ENCODE assay signal across 8 cellular contexts in the genomic region with DNA sequence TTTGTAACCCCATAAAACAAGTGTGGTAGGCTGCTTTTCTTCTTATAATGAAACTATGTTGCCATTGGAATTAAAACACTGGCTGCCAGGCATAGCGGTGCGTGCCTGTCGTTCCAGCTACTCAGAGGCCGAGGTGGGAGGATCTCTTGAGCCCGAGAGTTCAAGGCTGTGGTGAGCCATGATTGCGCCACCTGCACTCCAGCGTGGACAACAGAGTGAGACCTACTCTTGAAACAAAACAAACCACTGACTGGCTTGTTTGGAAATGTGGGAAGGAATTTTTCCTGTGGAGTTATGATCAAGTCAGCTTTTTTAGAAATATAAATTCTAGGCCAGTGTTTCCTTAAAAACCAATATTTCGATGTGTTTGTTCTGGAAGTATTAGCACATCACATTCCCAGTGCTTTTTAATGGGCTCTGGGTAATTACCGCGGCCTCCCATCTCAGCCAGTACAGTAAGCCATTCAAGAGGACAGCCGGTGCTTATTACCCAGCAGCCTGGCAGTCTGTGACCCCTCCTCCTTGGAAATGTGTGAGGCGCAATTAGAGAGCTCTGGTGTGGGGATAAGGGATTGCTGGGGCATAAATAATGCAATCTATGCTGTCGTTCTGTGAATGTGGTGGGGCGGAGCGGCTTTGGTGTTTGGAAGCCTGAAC. TPM values are rescaled to one million over a fixed set of nuclear protein-coding genes. Genes with fewer than 3 reads are reported as not detected.
DNase-seq lines count a peak whose midpoint lies in the region; ATAC-seq, FAIRE-seq and TF ChIP-seq lines count a peak whose summit lies in the region.

No MANE protein-coding gene starts in this region.

- no peak for ATAC-seq in GM18858 (IDR thresholded peaks at IDR 0.05; ENCODE audit: unreplicated experiment)
- ATAC-seq in GM21526 (IDR thresholded peaks at IDR 0.05; ENCODE audit: low FRiP score, unreplicated experiment), result no peak

- no peak overlapping the region for H3K4ac ChIP-seq in H1 (replicated peaks; ENCODE audit: insufficient read length, low read depth, low read length)

- no peak overlapping the region; the same call in 1 of the 2 replicates for H3K27ac ChIP-seq in H1 (ENCODE audit: low read depth, low read length)

- no peak overlapping the region for H3K18ac ChIP-seq in H1 (ENCODE audit: extremely low read depth, low read length)

- no peak overlapping the region for H4K5ac ChIP-seq in H1 (ENCODE audit: insufficient read length, low read depth, low read length)

- peak overlapping the region; percentile 44; the same call in 1 of the 2 replicates for H2BK5ac ChIP-seq in H1 (ENCODE audit: low read depth, low read length)

- no peak for TF ChIP-seq RAD21 in H1 (IDR thresholded peaks at IDR 0.05 in 1 of 2, conservative IDR thresholded peaks at IDR 0.05 in 1 of 2; ENCODE audit: low read depth in 2 of 2, low read length in 2 of 2)

- H3K9ac ChIP-seq in H1 (replicated peaks in 1 of 4; ENCODE audit: extremely low read depth in 1 of 4, low read depth in 3 of 4, low read length in 3 of 4), result no peak overlapping the region

- 89% methylated on average over 15 of the region's 15 CpGs; no CpG with 5 or more reads in 1 of the 2 experiments for WGBS in H1 (ENCODE audit: extremely low coverage in 1 of 2, insufficient coverage in 1 of 2, insufficient read length in 1 of 2, insufficient replicate concordance in 2 of 2, low coverage in 1 of 2, low lambda C conversion rate in 2 of 2, missing lambda C conversion rate in 1 of 2), 2 experiments

- FAIRE-seq in H1 (lab: Jason Lieb, UNC), result no peak

- TF ChIP-seq EP300 in H1 (IDR thresholded peaks at IDR 0.05; ENCODE audit: borderline replicate concordance in 1 of 2, low read depth in 2 of 2, low read length in 2 of 2), result no peak

- no peak overlapping the region for H2AFZ ChIP-seq in H1 (ENCODE audit: low read length)

- H3K27me3 ChIP-seq in H1 (replicated peaks in 1 of 4; ENCODE audit: control insufficient read depth in 3 of 4, extremely low read depth in 1 of 4, insufficient read depth in 3 of 4, low read length in 3 of 4), result no peaks in the 10 kb centered on the region

- H2BK120ac ChIP-seq in H1 (replicated peaks; ENCODE audit: low read depth, low read length), result no peak overlapping the region

- CTCF ChIA-PET in H1 (lab: Charles Lee; ENCODE audit: partially characterized antibody), result interaction anchor here (0.6 to 2.4 kb wide), 3 partner anchors 12 to 66 kb away, joined by 4 to 5 read pairs (median 4); no protein-coding TSS in a partner anchor

- H3K23me2 ChIP-seq in H1 (ENCODE audit: low read depth, low read length), result no peaks in the 10 kb centered on the region

- POLR2A ChIA-PET in H1 (lab: Charles Lee; ENCODE audit: partially characterized antibody), result interaction anchor here (0.9 to 1.0 kb wide), 2 partner anchors 10 to 17 kb away, joined by 3 to 4 read pairs; no protein-coding TSS in a partner anchor

- H4K20me1 ChIP-seq in H1 (replicated peaks in 1 of 2; ENCODE audit: control insufficient read depth in 1 of 2, insufficient read depth in 2 of 2, low read length in 2 of 2), result peaks cover 0 to 2% of the 10 kb centered on the region in 2 experiments

- no peak overlapping the region for H4K91ac ChIP-seq in H1 (replicated peaks; ENCODE audit: insufficient read length, low read length)

- H3K79me1 ChIP-seq in H1 (ENCODE audit: low read depth, low read length), result peaks cover 17% of the 10 kb centered on the region

- H2BK20ac ChIP-seq in H1 (ENCODE audit: low read length), result no peak overlapping the region

- peak overlapping the region in 1 of 2 experiments; percentile 24; a peak in 1 of 4 replicates for H3K4me2 ChIP-seq in H1 (ENCODE audit: insufficient read depth in 1 of 2, low read depth in 2 of 2, low read length in 2 of 2)

- H2BK15ac ChIP-seq in H1 (ENCODE audit: low read length), result no peak overlapping the region

- H3K23ac ChIP-seq in H1 (ENCODE audit: insufficient read length), result no peak overlapping the region

- peak; percentile 96 for DNase-seq in GM04504 (ENCODE audit: low read depth)
- DNase-seq in NCI-H774 (lab: John Stamatoyannopoulos, UW), result peak; percentile 3
- no peak for DNase-seq in H1 (ENCODE audit: low read depth in 1 of 2, low spot score in 2 of 2)
- DNase-seq in myocyte (ENCODE audit: low read depth), result peak; percentile 89
- DNase-seq in cortex of kidney (lab: John Stamatoyannopoulos, UW), result no peak
- DNase-seq in SIG-M5 treated with dmso at 0.1 percent for 504 hours (lab: John Stamatoyannopoulos, UW; ENCODE audit: unreplicated experiment), result no peak

- H3K56ac ChIP-seq in H1 (replicated peaks; ENCODE audit: insufficient read length, low read depth, low read length), result no peak overlapping the region

- H3K9me3 ChIP-seq in H1 (ENCODE audit: insufficient read depth in 2 of 2, low read depth in 1 of 2, low read length in 1 of 2), result no peaks in the 10 kb centered on the region

- no peak for TF ChIP-seq CTCF in H1 (IDR thresholded peaks at IDR 0.05; ENCODE audit: control extremely low read depth in 1 of 3, insufficient read depth in 1 of 3, low read depth in 1 of 3, low read length in 3 of 3)

- TF ChIP-seq POLR2A in H1 (IDR thresholded peaks at IDR 0.05; ENCODE audit: control extremely low read depth in 1 of 2, low read depth in 2 of 2, low read length in 2 of 2), result no peak

- H3K4me1 ChIP-seq in H1 (replicated peaks in 1 of 4; ENCODE audit: control insufficient read depth in 3 of 4, insufficient read depth in 4 of 4, low read length in 3 of 4), result peaks cover 6 to 14% (median 10%) of the 10 kb centered on the region in 4 experiments

- H3K79me2 ChIP-seq in H1 (ENCODE audit: control insufficient read depth in 1 of 2, insufficient read depth in 2 of 2, low read length in 2 of 2), result peaks cover 4 to 69% of the 10 kb centered on the region in 2 experiments; a peak in 3 of 4 replicates

- peaks cover 0 to 2% (median 0%) of the 10 kb centered on the region in 4 experiments; a peak in 1 of 8 replicates for H3K36me3 ChIP-seq in H1 (ENCODE audit: control insufficient read depth in 2 of 4, insufficient read depth in 4 of 4, low read length in 3 of 4)

- peak overlapping the region; percentile 75; the same call in 1 of the 2 replicates for H2BK12ac ChIP-seq in H1 (ENCODE audit: low read depth, low read length)

- no peak overlapping the region for H3K4me3 ChIP-seq in H1 (ENCODE audit: extremely low read depth in 1 of 4, insufficient read depth in 2 of 4, low read depth in 3 of 4, low read length in 4 of 4)

- H3K14ac ChIP-seq in H1 (ENCODE audit: insufficient read length), result no peak overlapping the region

- no peak overlapping the region for H4K8ac ChIP-seq in H1 (ENCODE audit: extremely low read depth, insufficient read depth, low read length)

- 0 out of 2 replicates have a peak overlapping the region, but pooled peaks have one; percentile 82 for H2AK5ac ChIP-seq in H1 (ENCODE audit: low read depth, low read length)

TF ChIP-seq in H1, 55 proteins besides CTCF, POLR2A, EP300 and RAD21:
- TF ChIP-seq CEBPB (IDR thresholded peaks at IDR 0.05; ENCODE audit: low read depth, low read length), result 0 out of 2 replicates have a peak, but pooled peaks have one; percentile 52
- TF ChIP-seq YY1 (IDR thresholded peaks at IDR 0.05; ENCODE audit: low read depth, low read length), result no peak

RNA-seq across cellular contexts. Expression of a gene that starts 58.3 kb away (rescaled TPM):
- total RNA-seq in H1 (2021; fragmentation: NEBNext Ultra II Directional; extraction: Animal tissue kit (Norgen Biotek cat#: 25700)), result 32.7 and 35.4 TPM in 2 replicates
- 21.3 and 25.8 TPM in 2 replicates for polyA plus RNA-seq in H1 (2011; rRNA removed)
- 23.4 TPM for polyA plus RNA-seq in H1 (2011; cell fraction: cytosol; rRNA removed)
- 39.0 TPM for polyA plus RNA-seq in H1 (2011; cell fraction: nucleus; rRNA removed)
- 21.0 to 24.1 TPM (median 22.8 TPM) in 4 replicates for polyA plus RNA-seq in H1 (2012, experiment 1 of 2)
- polyA plus RNA-seq in H1 (2012, experiment 2 of 2), result 7.7 TPM
- polyA plus RNA-seq in H1 (2013, experiment 1 of 2), result 18.1 TPM
- 18.5 TPM for polyA plus RNA-seq in H1 (2013, experiment 2 of 2)
- polyA minus RNA-seq in H1 (2011; rRNA and poly(A)+ RNA removed), result 36.0 and 42.3 TPM in 2 replicates
- 29.4 TPM for polyA minus RNA-seq in H1 (2011; cell fraction: cytosol; rRNA and poly(A)+ RNA removed)
- 33.6 TPM for polyA minus RNA-seq in H1 (2011; cell fraction: nucleus; rRNA and poly(A)+ RNA removed)
- total RNA-seq in myocyte, result 75.5 and 117 TPM in 2 replicates
- 65.8 TPM for polyA plus RNA-seq in myocyte (2012)

Comparison
In these comparisons a context has a peak if more than half of its experiments do, and no peak if none do; other contexts are left out.
1. DNase-seq: peak in GM04504 (single experiment), NCI-H774 (single experiment) and myocyte (single experiment); none in H1 (0 of 2), cortex of kidney (single experiment) and SIG-M5 treated with dmso at 0.1 percent for 504 hours (single experiment).